ENCODE assay signal across 8 cellular contexts in the genomic region with DNA sequence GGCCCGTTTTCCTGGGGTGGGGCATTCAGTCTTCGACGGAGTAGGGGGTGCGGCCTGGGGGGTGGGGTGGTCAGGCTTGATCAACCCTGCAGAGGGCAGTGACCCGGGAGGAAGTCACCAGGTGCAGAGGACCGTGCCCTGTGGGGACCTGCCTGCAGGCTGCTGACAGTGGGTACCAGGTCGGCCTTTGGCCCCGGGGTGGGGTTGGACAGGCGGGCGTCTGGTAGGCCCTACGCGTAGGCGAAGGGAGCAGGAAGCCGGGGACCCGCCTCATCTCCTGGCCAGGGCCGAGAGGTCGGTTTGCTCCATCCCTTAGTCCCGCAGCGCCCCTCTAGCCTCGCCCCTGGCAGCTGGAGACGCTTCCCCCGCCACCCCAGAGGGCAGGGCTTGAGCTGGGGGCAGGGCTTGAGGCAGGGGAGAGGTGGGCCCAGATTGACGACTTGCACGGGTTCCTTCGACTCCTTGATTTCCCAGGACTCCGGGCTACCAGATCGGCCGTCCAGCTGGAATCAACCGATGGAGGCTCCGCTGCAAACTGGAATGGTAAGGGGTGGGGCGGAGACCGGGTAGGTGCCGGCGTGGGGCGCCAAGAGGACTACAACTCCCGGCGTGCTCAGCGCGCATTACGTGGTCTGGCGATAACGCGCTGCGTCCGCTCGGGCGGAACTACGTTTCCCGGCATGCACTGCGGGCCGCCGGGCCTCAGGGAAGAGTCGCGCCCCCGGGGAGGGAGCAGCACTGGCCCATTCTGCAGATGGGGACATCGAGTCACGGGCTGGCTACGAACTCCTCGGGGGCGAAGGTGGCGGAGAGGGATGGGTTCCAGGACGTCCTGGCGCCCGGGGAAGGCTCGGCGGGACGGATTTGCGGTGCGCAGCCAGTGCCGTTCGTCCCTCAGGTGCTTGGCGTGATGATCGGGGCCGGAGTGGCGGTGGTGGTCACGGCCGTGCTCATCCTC. TPM values are rescaled to one million over a fixed set of nuclear protein-coding genes. Genes with fewer than 3 reads are reported as not detected.
DNase-seq lines count a peak whose midpoint lies in the region; ATAC-seq and TF ChIP-seq lines count a peak whose summit lies in the region.

A gene (plus strand): TSS at position 683 of the 958 bp plus-strand sequence. CDS start 72 bp downstream, at position 755.

- peaks cover 2% of the 10 kb centered on the region for H3K36me3 ChIP-seq in CD8-positive, alpha-beta T cell (ENCODE audit: insufficient read depth, low read length)
- H3K36me3 ChIP-seq in effector memory CD4-positive, alpha-beta T cell (ENCODE audit: control insufficient read depth, insufficient read depth, low read length) = peaks cover 11% of the 10 kb centered on the region

- POLR2A ChIA-PET in CD8-positive, alpha-beta T cell (lab: Charles Lee) = interaction anchor here (0.6 to 5.0 kb wide), 2 partner anchors 13 to 187 kb away, joined by 3 to 48 read pairs; a partner anchor contains a TSS

- TF ChIP-seq CTCF in CD8-positive, alpha-beta T cell (IDR thresholded peaks at IDR 0.05) = no peak

- peak; percentile 84 to 96 (median 90) for DNase-seq in CD8-positive, alpha-beta T cell
- peak; percentile 65 for DNase-seq in HS-5 (ENCODE audit: low read depth)
- peak; percentile 21 for DNase-seq in NK-92 (lab: John Stamatoyannopoulos, UW; ENCODE audit: unreplicated experiment)
- DNase-seq in activated CD8-positive, alpha-beta memory T cell treated with anti-CD3 and anti-CD28 coated beads for 24 hours = peak; percentile 98
- DNase-seq in effector memory CD4-positive, alpha-beta T cell = peak; percentile 70 to 86 (median 84)
- DNase-seq in memory B cell (ENCODE audit: low spot score in 2 of 2) = peak; percentile 92 to 98
- DNase-seq in stimulated activated CD8-positive, alpha-beta memory T cell treated with anti-CD3 and anti-CD28 coated beads, Interleukin-12 subunit alpha, Interleukin-12 subunit beta, amount 100 ng/mL, for 1 hour (ENCODE audit: low read depth) = peak; percentile 83

- CTCF ChIA-PET in CD8-positive, alpha-beta T cell (lab: Charles Lee) = interaction anchor here (1.9 kb wide), 1 partner anchor 14 kb away, joined by 5 read pairs; a partner anchor contains a TSS

- peaks cover 22% of the 10 kb centered on the region for H3K4me1 Mint-ChIP-seq in CD8-positive, alpha-beta T cell (ENCODE audit: low read depth)
- peaks cover 24% of the 10 kb centered on the region for H3K4me1 Mint-ChIP-seq in memory B cell

- peaks cover 30% of the 10 kb centered on the region for H3K36me3 Mint-ChIP-seq in CD8-positive, alpha-beta T cell
- peaks cover 10% of the 10 kb centered on the region for H3K36me3 Mint-ChIP-seq in memory B cell

- ATAC-seq in CD8-positive, alpha-beta T cell = peak; percentile 77
- ATAC-seq in GM19467 (IDR thresholded peaks at IDR 0.05; ENCODE audit: unreplicated experiment) (peak; percentile 50), memory B cell (ENCODE audit: low read depth) (peak; percentile 75)

- intact Hi-C loops in CD8-positive, alpha-beta T cell (cut with DNase I, micrococcal nuclease) = loop anchor here (1.0 to 10.0 kb wide), 9 partner anchors 19 to 801 kb away; a partner anchor contains a TSS

- H3K27me3 Mint-ChIP-seq in CD8-positive, alpha-beta T cell (ENCODE audit: low read depth) = no peaks in the 10 kb centered on the region
- H3K27me3 Mint-ChIP-seq in memory B cell = no peaks in the 10 kb centered on the region

- peak within 1 kb of the TSS; percentile 96 for H3K4me3 Mint-ChIP-seq in CD8-positive, alpha-beta T cell
- peak within 1 kb of the TSS; percentile 94 for H3K4me3 Mint-ChIP-seq in memory B cell

- no peaks in the 10 kb centered on the region for H3K9me3 Mint-ChIP-seq in CD8-positive, alpha-beta T cell
- no peaks in the 10 kb centered on the region for H3K9me3 Mint-ChIP-seq in memory B cell

- no peaks in the 10 kb centered on the region for H3K9me3 ChIP-seq in CD8-positive, alpha-beta T cell (ENCODE audit: low read length)
- no peaks in the 10 kb centered on the region for H3K9me3 ChIP-seq in effector memory CD4-positive, alpha-beta T cell (ENCODE audit: control insufficient read depth, low read length)

- peak within 1 kb of the TSS; percentile 88 for H3K27ac Mint-ChIP-seq in CD8-positive, alpha-beta T cell
- peak within 1 kb of the TSS; percentile 90 for H3K27ac Mint-ChIP-seq in memory B cell

- peaks cover 10% of the 10 kb centered on the region for H3K4me1 ChIP-seq in CD8-positive, alpha-beta T cell (ENCODE audit: insufficient read depth, low read length)
- H3K4me1 ChIP-seq in effector memory CD4-positive, alpha-beta T cell (ENCODE audit: control insufficient read depth, insufficient read depth, low read length, poor library complexity, severe bottlenecking) = peaks cover 14% of the 10 kb centered on the region

- H3K27me3 ChIP-seq in CD8-positive, alpha-beta T cell (ENCODE audit: insufficient read depth, low read length) = no peaks in the 10 kb centered on the region
- no peaks in the 10 kb centered on the region for H3K27me3 ChIP-seq in effector memory CD4-positive, alpha-beta T cell (replicated peaks; ENCODE audit: control insufficient read depth, insufficient read depth, low read length, poor library complexity, severe bottlenecking)

- peak within 1 kb of the TSS; percentile 63 for H3K27ac ChIP-seq in CD8-positive, alpha-beta T cell (ENCODE audit: low read depth, low read length)
- peak within 1 kb of the TSS; percentile 77 for H3K27ac ChIP-seq in effector memory CD4-positive, alpha-beta T cell (ENCODE audit: insufficient read depth, low read length, poor library complexity, severe bottlenecking)

- H3K4me3 ChIP-seq in CD8-positive, alpha-beta T cell (ENCODE audit: low read depth, low read length) = peak within 1 kb of the TSS; percentile 100
- H3K4me3 ChIP-seq in effector memory CD4-positive, alpha-beta T cell (ENCODE audit: insufficient read depth, low read depth, low read length, poor library complexity, severe bottlenecking) = peak within 1 kb of the TSS; percentile 95

RNA-seq across cellular contexts. Expression of the gene that starts here (rescaled TPM):
- 10 to 100 TPM; 76.5 to 81.3 TPM for total RNA-seq in CD8-positive, alpha-beta T cell

Comparison
In these comparisons a context has a peak if more than half of its experiments do, and no peak if none do; other contexts are left out.
1. Peak in every context shown above with its lines: DNase-seq, ATAC-seq, H3K4me3 ChIP-seq and H3K27ac ChIP-seq.
2. DNase-seq: peak in every context shown above with its lines; median percentile 98 in activated CD8-positive, alpha-beta memory T cell treated with anti-CD3 and anti-CD28 coated beads for 24 hours; 95 in memory B cell; 90 in CD8-positive, alpha-beta T cell; 84 in effector memory CD4-positive, alpha-beta T cell; 83 in stimulated activated CD8-positive, alpha-beta memory T cell treated with anti-CD3 and anti-CD28 coated beads, Interleukin-12 subunit alpha, Interleukin-12 subunit beta, amount 100 ng/mL, for 1 hour; 65 in HS-5; 21 in NK-92.